Comparison of ENCODE assay signal across 13 cellular contexts in genomic region chr13:113838711-113839201, GRCh38. TPM values are rescaled to one million over a fixed set of nuclear protein-coding genes. Genes with fewer than 3 reads are reported as not detected.
A peak's percentile ranks its signal among the peaks of the same experiment; 100 is the strongest.
DNase-seq lines count a peak whose midpoint lies in the region; ATAC-seq, FAIRE-seq and TF ChIP-seq lines count a peak whose summit lies in the region.
"Had no signal": no experiment of that assay in that cellular context is flagged by ENCODE, and none has a peak within 500 bp of the region (broad histone marks: within the 10 kb centered on the region; RNA-seq: fewer than 3 reads in every experiment).

No MANE protein-coding gene starts in this region.

- no peak for TF ChIP-seq RAD21 in H1 (IDR thresholded peaks at IDR 0.05 in 1 of 2, conservative IDR thresholded peaks at IDR 0.05 in 1 of 2; ENCODE audit: low read depth in 2 of 2, low read length in 2 of 2)

- H2AK5ac ChIP-seq in H1 (ENCODE audit: low read depth, low read length) = no peak overlapping the region

- WGBS in H1 (ENCODE audit: extremely low coverage in 1 of 2, insufficient coverage in 1 of 2, insufficient read length in 1 of 2, insufficient replicate concordance in 2 of 2, low coverage in 1 of 2, low lambda C conversion rate in 2 of 2, missing lambda C conversion rate in 1 of 2), 2 experiments = 85% methylated on average over 6 of the region's 8 CpGs; no CpG with 5 or more reads in 1 of the 2 experiments
- WGBS in mesodermal cell (ENCODE audit: insufficient coverage in 2 of 2), 2 experiments = 84 to 90% methylated on average over 4 to 5 of the region's 8 CpGs
- 82 to 88% methylated on average over 8 of the region's 8 CpGs for WGBS in tibial nerve, 2 donors

- peak overlapping the region; percentile 92; the same call in 1 of the 2 replicates for H2BK15ac ChIP-seq in H1 (ENCODE audit: low read length)

- no peak for FAIRE-seq in H1 (lab: Jason Lieb, UNC)

- H3K36me3 ChIP-seq in Panc1 (ENCODE audit: control insufficient read depth, insufficient read depth, low read length) (no peaks in the 10 kb centered on the region), H1 (ENCODE audit: control insufficient read depth in 2 of 4, insufficient read depth in 4 of 4, low read length in 3 of 4) (peaks cover 0 to 4% (median 0%) of the 10 kb centered on the region in 4 experiments; a peak in 3 of 8 replicates), mesodermal cell (ENCODE audit: control insufficient read depth, insufficient read depth, low read length) (no peaks in the 10 kb centered on the region), tibial nerve (peaks cover 0 to 28% (median 0%) of the 10 kb centered on the region in 3 donors)

- in situ Hi-C loops in Panc1 (cut with HindIII; ENCODE audit: low pct_unique_long_range_greater_than_20kb, low sequenced_read_pairs) = no loop called here

- H3K27me3 ChIP-seq in Panc1 (ENCODE audit: control insufficient read depth, insufficient read depth, low read length) (no peaks in the 10 kb centered on the region), H1 (replicated peaks in 1 of 4; ENCODE audit: control insufficient read depth in 3 of 4, extremely low read depth in 1 of 4, insufficient read depth in 3 of 4, low read length in 3 of 4) (no peaks in the 10 kb centered on the region), tibial nerve (no peaks in the 10 kb centered on the region)

- no TSS peak for BruUV-seq in Panc1 (replicated peaks; lab: Mats Ljungman, UMichigan)

- H2BK20ac ChIP-seq in H1 (ENCODE audit: low read length) = no peak overlapping the region

- H3K4me3 ChIP-seq in Panc1 (ENCODE audit: low read depth in 2 of 2, low read length in 2 of 2) = peak overlapping the region; percentile 34 to 38
- H3K4me3 ChIP-seq in H1 (ENCODE audit: extremely low read depth in 1 of 4, insufficient read depth in 2 of 4, low read depth in 3 of 4, low read length in 4 of 4) = no peak overlapping the region
- H3K4me3 ChIP-seq in mesodermal cell (ENCODE audit: extremely low read depth, insufficient read depth, low read length, poor library complexity, severe bottlenecking) = peak overlapping the region; percentile 35
- H3K4me3 ChIP-seq in tibial nerve = peak overlapping the region in 1 of 4 donors; percentile 44

- no peak overlapping the region for H2AFZ ChIP-seq in H1 (ENCODE audit: low read length)

- H3K4me1 ChIP-seq in Panc1 (ENCODE audit: control insufficient read depth, insufficient read depth, low read length) (peaks cover 41% of the 10 kb centered on the region), H1 (replicated peaks in 1 of 4; ENCODE audit: control insufficient read depth in 3 of 4, insufficient read depth in 4 of 4, low read length in 3 of 4) (peaks cover 0 to 16% (median 7%) of the 10 kb centered on the region in 4 experiments; a peak in 5 of 7 replicates), mesodermal cell (ENCODE audit: control insufficient read depth, insufficient read depth, low read length, poor library complexity, severe bottlenecking) (peaks cover 34% of the 10 kb centered on the region), tibial nerve (peaks cover 7 to 81% (median 44%) of the 10 kb centered on the region in 4 donors)

- no peak overlapping the region for H3K4ac ChIP-seq in H1 (replicated peaks; ENCODE audit: insufficient read length, low read depth, low read length)

- peak overlapping the region; percentile 27 for H4K5ac ChIP-seq in H1 (ENCODE audit: insufficient read length, low read depth, low read length)

- peak overlapping the region; percentile 52; the same call in 1 of the 2 replicates for H2BK5ac ChIP-seq in H1 (ENCODE audit: low read depth, low read length)

- H2BK12ac ChIP-seq in H1 (ENCODE audit: low read depth, low read length) = peak overlapping the region; percentile 71; the same call in 1 of the 2 replicates

- no peak for DNase-seq in Panc1 (ENCODE audit: low read depth, low spot score)
- no peak for DNase-seq in H1 (ENCODE audit: low read depth in 1 of 2, low spot score in 2 of 2)
- DNase-seq in tibial nerve (ENCODE audit: low spot score in 2 of 2) = no peak
- no peak for DNase-seq in NCI-H187 (lab: John Stamatoyannopoulos, UW)
- DNase-seq in middle frontal gyrus (ENCODE audit: extremely low spot score, low spot score) = no peak
- DNase-seq: activated CD8-positive, alpha-beta T cell treated with anti-CD3 and anti-CD28 coated beads for 36 hours; activated naive CD8-positive, alpha-beta T cell treated with anti-CD3 and anti-CD28 coated beads for 36 hours; endodermal cell; islet precursor cell; NCI-H1417; NK-92 treated with Interleukin-12 subunit alpha and Interleukin-12 subunit beta, amount 100 ng/mL, for 24 hours had no signal

- no peaks in the 10 kb centered on the region for H3K79me2 ChIP-seq in H1 (ENCODE audit: control insufficient read depth in 1 of 2, insufficient read depth in 2 of 2, low read length in 2 of 2)

- TF ChIP-seq POLR2A in H1 (IDR thresholded peaks at IDR 0.05; ENCODE audit: control extremely low read depth in 1 of 2, low read depth in 2 of 2, low read length in 2 of 2) (no peak), tibial nerve (IDR thresholded peaks at IDR 0.05) (no peak)

- H4K8ac ChIP-seq in H1 (ENCODE audit: extremely low read depth, insufficient read depth, low read length) = peak overlapping the region; percentile 58; the same call in 1 of the 2 replicates

- ATAC-seq in Panc1 (peak; percentile 8; the same call in 1 of the 2 replicates), HG02588 (IDR thresholded peaks at IDR 0.05; ENCODE audit: unreplicated experiment) (no peak)
- ATAC-seq: activated CD8-positive, alpha-beta T cell treated with anti-CD3 and anti-CD28 coated beads for 36 hours had no signal

- no peaks in the 10 kb centered on the region for H3K79me1 ChIP-seq in H1 (ENCODE audit: low read depth, low read length)

- no peaks in the 10 kb centered on the region for H4K20me1 ChIP-seq in H1 (replicated peaks in 1 of 2; ENCODE audit: control insufficient read depth in 1 of 2, insufficient read depth in 2 of 2, low read length in 2 of 2)

- POLR2A ChIA-PET in Panc1 (lab: Charles Lee) = no interaction called here
- POLR2A ChIA-PET in H1 (lab: Charles Lee; ENCODE audit: partially characterized antibody) = no interaction called here

- H3K9ac ChIP-seq in H1 (replicated peaks in 1 of 4; ENCODE audit: extremely low read depth in 1 of 4, low read depth in 3 of 4, low read length in 3 of 4) = no peak overlapping the region

- no peak for TF ChIP-seq CTCF in Panc1 (IDR thresholded peaks at IDR 0.05)
- no peak for TF ChIP-seq CTCF in H1 (IDR thresholded peaks at IDR 0.05; ENCODE audit: control extremely low read depth in 1 of 3, insufficient read depth in 1 of 3, low read depth in 1 of 3, low read length in 3 of 3)
- TF ChIP-seq CTCF in tibial nerve (IDR thresholded peaks at IDR 0.05) = no peak

- H3K23me2 ChIP-seq in H1 (ENCODE audit: low read depth, low read length) = no peaks in the 10 kb centered on the region

- no peaks in the 10 kb centered on the region for H3K9me3 ChIP-seq in Panc1 (ENCODE audit: control insufficient read depth, insufficient read depth, low read depth, low read length)
- H3K9me3 ChIP-seq in H1 (ENCODE audit: insufficient read depth in 2 of 2, low read depth in 1 of 2, low read length in 1 of 2) = no peaks in the 10 kb centered on the region
- no peaks in the 10 kb centered on the region for H3K9me3 ChIP-seq in mesodermal cell (ENCODE audit: control insufficient read depth, low read length)
- H3K9me3 ChIP-seq in tibial nerve = no peaks in the 10 kb centered on the region

- no peak for TF ChIP-seq EP300 in H1 (IDR thresholded peaks at IDR 0.05; ENCODE audit: borderline replicate concordance in 1 of 2, low read depth in 2 of 2, low read length in 2 of 2)
- no peak for TF ChIP-seq EP300 in tibial nerve (IDR thresholded peaks at IDR 0.05)

- H4K91ac ChIP-seq in H1 (replicated peaks; ENCODE audit: insufficient read length, low read length) = peak overlapping the region; percentile 75

- CTCF ChIA-PET in Panc1 (lab: Charles Lee) = no interaction called here
- CTCF ChIA-PET in H1 (lab: Charles Lee; ENCODE audit: partially characterized antibody) = no interaction called here

- no peak overlapping the region for H3K56ac ChIP-seq in H1 (replicated peaks; ENCODE audit: insufficient read length, low read depth, low read length)

- no peak overlapping the region for H3K23ac ChIP-seq in H1 (ENCODE audit: insufficient read length)

- H3K27ac ChIP-seq in Panc1 (ENCODE audit: low read length) (peak overlapping the region; percentile 59; the same call in 1 of the 2 replicates), H1 (ENCODE audit: low read depth, low read length) (no peak overlapping the region; the same call in 1 of the 2 replicates), mesodermal cell (ENCODE audit: low read depth, low read length, severe bottlenecking) (no peak overlapping the region), tibial nerve (peak overlapping the region in 3 of 4 donors; percentile 57 to 87 (median 78))

- peak overlapping the region; percentile 60; the same call in 1 of the 2 replicates for H3K18ac ChIP-seq in H1 (ENCODE audit: extremely low read depth, low read length)

- no peak overlapping the region for H2BK120ac ChIP-seq in H1 (replicated peaks; ENCODE audit: low read depth, low read length)

- intact Hi-C loops in Panc1 (cut with micrococcal nuclease; ENCODE audit: unreplicated experiment) = no loop called here

- H3K14ac ChIP-seq in H1 (ENCODE audit: insufficient read length) = no peak overlapping the region

- no peak overlapping the region for H3K4me2 ChIP-seq in H1 (ENCODE audit: insufficient read depth in 1 of 2, low read depth in 2 of 2, low read length in 2 of 2)

TF ChIP-seq in H1, 55 proteins besides CTCF, POLR2A, EP300 and RAD21 (continues in another document):
- TF ChIP-seq GABPA (IDR thresholded peaks at IDR 0.05; ENCODE audit: borderline replicate concordance, insufficient read depth, low read length) = no peak
- no peak for TF ChIP-seq POLR2AphosphoS5 (IDR thresholded peaks at IDR 0.05; ENCODE audit: low read depth, low read length)

RNA-seq across cellular contexts. Expression of gene GAS6, which starts 25.1 kb away (rescaled TPM):
- total RNA-seq in Panc1 (2021; ENCODE audit: unreplicated experiment) (28.1 TPM), tibial nerve (100 to 1,000 TPM; 317 to 697 (median 547) TPM)
- polyA plus RNA-seq in Panc1 (2012; ENCODE audit: insufficient read length) = 27.9 TPM
- total RNA-seq in H1 (2021; fragmentation: NEBNext Ultra II Directional; extraction: Animal tissue kit (Norgen Biotek cat#: 25700)) = 18.4 and 18.6 TPM in 2 replicates
- polyA plus RNA-seq in H1 (2011; rRNA removed) = 31.0 and 37.3 TPM in 2 replicates
- 33.1 TPM for polyA plus RNA-seq in H1 (2011; cell fraction: cytosol; rRNA removed)
- 60.3 TPM for polyA plus RNA-seq in H1 (2011; cell fraction: nucleus; rRNA removed)
- polyA plus RNA-seq in H1 (2012, experiment 1 of 2) = 17.9 to 34.8 TPM (median 30.9 TPM) in 4 replicates
- polyA plus RNA-seq in H1 (2012, experiment 2 of 2) = 18.3 TPM
- 11.4 TPM for polyA plus RNA-seq in H1 (2013, experiment 1 of 2)
- 10.5 TPM for polyA plus RNA-seq in H1 (2013, experiment 2 of 2)
- 6.4 and 7.4 TPM in 2 replicates for polyA minus RNA-seq in H1 (2011; rRNA and poly(A)+ RNA removed)
- 11.8 TPM for polyA minus RNA-seq in H1 (2011; cell fraction: cytosol; rRNA and poly(A)+ RNA removed)
- polyA minus RNA-seq in H1 (2011; cell fraction: nucleus; rRNA and poly(A)+ RNA removed) = 13.8 TPM
- 10.1 TPM for polyA plus RNA-seq in mesodermal cell (2013, experiment 1 of 2)
- polyA plus RNA-seq in mesodermal cell (2013, experiment 2 of 2) = 10.2 TPM

Comparison
In these comparisons a context has a peak if more than half of its experiments do, and no peak if none do; other contexts are left out.
1. H3K27ac ChIP-seq: peak in Panc1 (single experiment) and tibial nerve (3 of 4); none in H1 (single experiment) and mesodermal cell (single experiment).
2. H3K4me3 ChIP-seq: peak in Panc1 (2 of 2) and mesodermal cell (single experiment); none in H1 (0 of 4).
3. RNA of gene GAS6, which starts 25.1 kb away (total RNA-seq): 317 to 697 TPM in tibial nerve; 28.1 TPM in Panc1 (single experiment) and 18.4 to 18.6 TPM in H1; every median in the first group is over 10 times any median in the second.